13 cellular contexts compared by ENCODE assay signal in genomic region chr2:69917854-69918253, GRCh38. TPM values are rescaled to one million over a fixed set of nuclear protein-coding genes. Genes with fewer than 3 reads are reported as not detected.
DNase-seq lines count a peak whose midpoint lies in the region; ATAC-seq and TF ChIP-seq lines count a peak whose summit lies in the region.
"Had no signal": no experiment of that assay in that cellular context is flagged by ENCODE, and none has a peak within 500 bp of the region (broad histone marks: within the 10 kb centered on the region; RNA-seq: fewer than 3 reads in every experiment).

No MANE protein-coding gene starts in this region.

- no peak overlapping the region for H3K27ac ChIP-seq in right cardiac atrium (ENCODE audit: low read length)
- peak overlapping the region; percentile 3 to 66 (median 48) for H3K27ac ChIP-seq in transverse colon

- no peak for TF ChIP-seq CTCF in transverse colon (IDR thresholded peaks at IDR 0.05)

- H3K27ac Mint-ChIP-seq in activated CD4-positive, alpha-beta T cell treated with anti-CD3 and anti-CD28 coated beads, Interleukin-2, amount 10 ng/mL, durations not matched to agents 24 days and 14 days: no peak overlapping the region
- H3K27ac Mint-ChIP-seq in activated T-helper 17 cell treated with anti-CD3 and anti-CD28 coated beads, Interleukin-2, amount 50 U/mL, for 72 hours: no peak overlapping the region
- H3K27ac Mint-ChIP-seq: activated naive CD4-positive, alpha-beta T cell treated with anti-CD3 and anti-CD28 coated beads for 36 hours had no signal

- no peak overlapping the region for H3K4me3 Mint-ChIP-seq in activated CD4-positive, alpha-beta T cell treated with anti-CD3 and anti-CD28 coated beads, Interleukin-2, amount 10 ng/mL, durations not matched to agents 24 days and 14 days
- H3K4me3 Mint-ChIP-seq in activated T-helper 17 cell treated with anti-CD3 and anti-CD28 coated beads, Interleukin-2, amount 50 U/mL, for 72 hours: peak overlapping the region; percentile 76
- H3K4me3 Mint-ChIP-seq: activated naive CD4-positive, alpha-beta T cell treated with anti-CD3 and anti-CD28 coated beads for 36 hours had no signal

- intact Hi-C loops in activated CD4-positive, alpha-beta T cell treated with anti-CD3 and anti-CD28 coated beads, Interleukin-2, amount 10 ng/mL, durations not matched to agents 24 days and 14 days (cut with micrococcal nuclease): loop anchor here (5.0 to 10.0 kb wide), 2 partner anchors 79 to 273 kb away; partner anchors contain the start of gene AAK1
- intact Hi-C loops in right cardiac atrium (cut with DNase I) (loop anchor here in 2 of 4 donors (5.0 to 10.0 kb wide), 3 partner anchors 154 to 377 kb away; partner anchors contain the start of genes PCBP1 (in 1 of the 2) and SNRPG (in 1 of the 2)), transverse colon (cut with DNase I; ENCODE audit: low total_unique reads) (loop anchor here (10.0 kb wide), 1 partner anchor 157 kb away; no protein-coding TSS in a partner anchor)

- peaks cover 32% of the 10 kb centered on the region for H3K36me3 Mint-ChIP-seq in activated CD4-positive, alpha-beta T cell treated with anti-CD3 and anti-CD28 coated beads, Interleukin-2, amount 10 ng/mL, durations not matched to agents 24 days and 14 days (ENCODE audit: low read depth)
- peaks cover 77% of the 10 kb centered on the region for H3K36me3 Mint-ChIP-seq in activated T-helper 17 cell treated with anti-CD3 and anti-CD28 coated beads, Interleukin-2, amount 50 U/mL, for 72 hours (ENCODE audit: low read depth)

- no peak for TF ChIP-seq EP300 in transverse colon (IDR thresholded peaks at IDR 0.05; ENCODE audit: low read depth)

- H3K4me1 ChIP-seq in right cardiac atrium (ENCODE audit: control insufficient read depth, insufficient read depth, low read length) (no peaks in the 10 kb centered on the region), transverse colon (peaks cover 13 to 40% (median 21%) of the 10 kb centered on the region in 4 donors)

- H3K9me3 Mint-ChIP-seq in activated CD4-positive, alpha-beta T cell treated with anti-CD3 and anti-CD28 coated beads, Interleukin-2, amount 10 ng/mL, durations not matched to agents 24 days and 14 days: no peaks in the 10 kb centered on the region
- no peaks in the 10 kb centered on the region for H3K9me3 Mint-ChIP-seq in activated T-helper 17 cell treated with anti-CD3 and anti-CD28 coated beads, Interleukin-2, amount 50 U/mL, for 72 hours
- H3K9me3 Mint-ChIP-seq: activated naive CD4-positive, alpha-beta T cell treated with anti-CD3 and anti-CD28 coated beads for 36 hours; naive thymus-derived CD8-positive, alpha-beta T cell had no signal

- H3K9me3 ChIP-seq in right cardiac atrium (ENCODE audit: control insufficient read depth, low read length) (no peaks in the 10 kb centered on the region), transverse colon (no peaks in the 10 kb centered on the region)
- H3K9me3 ChIP-seq: HAP-1 had no signal

- WGBS in right cardiac atrium: 48% methylated on average over 3 of the region's 3 CpGs
- WGBS in transverse colon (ENCODE audit: low coverage in 1 of 2), 2 donors: 49 to 69% methylated on average over 3 of the region's 3 CpGs

- DNase-seq in activated CD4-positive, alpha-beta T cell treated with anti-CD3 and anti-CD28 coated beads, Interleukin-2, amount 10 ng/mL, durations not matched to agents 24 days and 14 days: peak; percentile 52
- no peak for DNase-seq in activated CD4-positive, alpha-beta T cell treated with anti-CD3 and anti-CD28 coated beads, Interleukin-2, amount 50 U/mL, for 48 hours
- DNase-seq in right cardiac atrium (peak in 2 of 3 donors; percentile 44 to 45), transverse colon (no peak), DMS114 treated with DMSO at 0.1 percent for 48 hours (lab: John Stamatoyannopoulos, UW; ENCODE audit: unreplicated experiment) (no peak)
- DNase-seq: activated naive CD4-positive, alpha-beta T cell treated with anti-CD3 and anti-CD28 coated beads for 36 hours; C1 segment of cervical spinal cord; naive thymus-derived CD8-positive, alpha-beta T cell; NCI-H526 treated with DMSO at 0.1 percent for 48 hours had no signal

- H3K27me3 ChIP-seq in right cardiac atrium (ENCODE audit: control insufficient read depth, insufficient read depth): no peaks in the 10 kb centered on the region
- no peaks in the 10 kb centered on the region for H3K27me3 ChIP-seq in transverse colon

- in situ Hi-C loops in transverse colon (cut with MboI; ENCODE audit: low pct_ligation_motif_present in 1 of 4, low pct_unique_long_range_greater_than_20kb in 1 of 4, low sequenced_read_pairs in 3 of 4): loop anchor here in 3 of 4 donors (5.0 to 25.0 kb wide), 5 partner anchors 144 to 377 kb away; partner anchors contain the start of gene SNRPG (in 2 of the 3)

- H3K36me3 ChIP-seq in transverse colon: peaks cover 0 to 30% (median 14%) of the 10 kb centered on the region in 4 donors

- H3K4me3 ChIP-seq in right cardiac atrium (ENCODE audit: low read length) (no peak overlapping the region), transverse colon (peak overlapping the region in 1 of 4 donors; percentile 87)
- H3K4me3 ChIP-seq: HAP-1 had no signal

- no peak for ATAC-seq in activated T-helper 17 cell treated with anti-CD3 and anti-CD28 coated beads, Interleukin-2, amount 50 U/mL, for 72 hours (replicated peaks)
- ATAC-seq in right cardiac atrium (no peak), HG02973 (IDR thresholded peaks at IDR 0.05; ENCODE audit: unreplicated experiment) (no peak), HG03097 (IDR thresholded peaks at IDR 0.05; ENCODE audit: low FRiP score, unreplicated experiment) (no peak)
- ATAC-seq: naive thymus-derived CD8-positive, alpha-beta T cell had no signal

- H3K27me3 Mint-ChIP-seq in activated CD4-positive, alpha-beta T cell treated with anti-CD3 and anti-CD28 coated beads, Interleukin-2, amount 10 ng/mL, durations not matched to agents 24 days and 14 days: no peaks in the 10 kb centered on the region
- no peaks in the 10 kb centered on the region for H3K27me3 Mint-ChIP-seq in activated T-helper 17 cell treated with anti-CD3 and anti-CD28 coated beads, Interleukin-2, amount 50 U/mL, for 72 hours
- H3K27me3 Mint-ChIP-seq: naive thymus-derived CD8-positive, alpha-beta T cell had no signal

- no peak for TF ChIP-seq POLR2A in transverse colon (IDR thresholded peaks at IDR 0.05)

- H3K4me1 Mint-ChIP-seq in activated CD4-positive, alpha-beta T cell treated with anti-CD3 and anti-CD28 coated beads, Interleukin-2, amount 10 ng/mL, durations not matched to agents 24 days and 14 days: peaks cover 28% of the 10 kb centered on the region
- H3K4me1 Mint-ChIP-seq in activated T-helper 17 cell treated with anti-CD3 and anti-CD28 coated beads, Interleukin-2, amount 50 U/mL, for 72 hours: peaks cover 8% of the 10 kb centered on the region

RNA-seq across cellular contexts. Expression of gene MXD1, which starts 2.9 kb away (rescaled TPM):
- total RNA-seq in activated CD4-positive, alpha-beta T cell treated with anti-CD3 and anti-CD28 coated beads, Interleukin-2, amount 10 ng/mL, durations not matched to agents 24 days and 14 days: 11.7 and 12.6 TPM in 2 replicates
- total RNA-seq in activated T-helper 17 cell treated with anti-CD3 and anti-CD28 coated beads, Interleukin-2, amount 50 U/mL, for 72 hours: 10 to 100 TPM; 14.8 to 40.6 TPM
- total RNA-seq in right cardiac atrium: 1 to 10 TPM; 6.1 to 7.9 (median 6.6) TPM
- polyA plus RNA-seq in right cardiac atrium: 2.7 TPM
- total RNA-seq in transverse colon: 100 to 1,000 TPM in 2 of 4 donors, 10 to 100 TPM in 2; 11.7 to 154 (median 113) TPM

RNA-seq across cellular contexts. Expression of gene SNRNP27, which starts 24.1 kb away (rescaled TPM):
- 61.1 and 63.3 TPM in 2 replicates for total RNA-seq in activated CD4-positive, alpha-beta T cell treated with anti-CD3 and anti-CD28 coated beads, Interleukin-2, amount 10 ng/mL, durations not matched to agents 24 days and 14 days
- 10 to 100 TPM; 54.9 to 60.1 TPM for total RNA-seq in activated T-helper 17 cell treated with anti-CD3 and anti-CD28 coated beads, Interleukin-2, amount 50 U/mL, for 72 hours
- total RNA-seq in right cardiac atrium (10 to 100 TPM; 50.8 to 69.6 (median 57.4) TPM), transverse colon (10 to 100 TPM in 3 of 4 donors, 1 to 10 TPM in 1; 2.4 to 75.4 (median 63.6) TPM)
- polyA plus RNA-seq in right cardiac atrium: 61.4 TPM

RNA-seq across cellular contexts. Expression of gene ASPRV1, which starts 43.6 kb away (rescaled TPM):
- 0.75 and 1.4 TPM in 2 replicates for total RNA-seq in activated CD4-positive, alpha-beta T cell treated with anti-CD3 and anti-CD28 coated beads, Interleukin-2, amount 10 ng/mL, durations not matched to agents 24 days and 14 days
- total RNA-seq in activated T-helper 17 cell treated with anti-CD3 and anti-CD28 coated beads, Interleukin-2, amount 50 U/mL, for 72 hours: 1 to 10 TPM in 1 of 2 donors, under 1 TPM in 1; 0.73 to 3.4 TPM
- total RNA-seq in right cardiac atrium (1 to 10 TPM in 3 of 4 donors, under 1 TPM in 1; 0.79 to 1.2 (median 1.1) TPM), transverse colon (1 to 10 TPM in 1 of 4 donors, under 1 TPM in 1, not detected in 2; 0.95 to 1.2 TPM)
- 0.84 TPM for polyA plus RNA-seq in right cardiac atrium

Comparison
In these comparisons a context has a peak if more than half of its experiments do, and no peak if none do; other contexts are left out.
1. DNase-seq: peak in activated CD4-positive, alpha-beta T cell treated with anti-CD3 and anti-CD28 coated beads, Interleukin-2, amount 10 ng/mL, durations not matched to agents 24 days and 14 days (single experiment) and right cardiac atrium (2 of 3); none in activated CD4-positive, alpha-beta T cell treated with anti-CD3 and anti-CD28 coated beads, Interleukin-2, amount 50 U/mL, for 48 hours (0 of 2), transverse colon (single experiment) and DMS114 treated with DMSO at 0.1 percent for 48 hours (single experiment).